12 cellular contexts compared by ENCODE assay signal in the genomic region with DNA sequence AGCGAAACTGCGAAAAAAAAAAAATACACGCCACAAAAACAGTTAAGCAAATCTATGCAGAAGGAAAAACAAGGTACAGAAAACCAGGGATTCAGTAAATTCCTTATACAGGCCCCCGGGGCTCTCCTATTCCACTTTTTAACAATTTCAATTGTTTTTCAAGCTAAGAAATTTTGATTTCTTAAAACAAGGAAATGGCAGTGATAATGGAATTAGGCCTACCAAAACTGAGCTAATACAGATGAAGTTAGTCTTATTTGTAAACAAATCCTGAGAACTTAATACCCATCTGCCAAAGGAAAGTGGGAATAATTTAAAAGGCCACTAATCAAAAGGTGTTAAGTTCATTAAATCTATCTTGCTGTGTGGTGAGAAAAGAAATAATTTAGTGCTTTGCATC. TPM values are rescaled to one million over a fixed set of nuclear protein-coding genes. Genes with fewer than 3 reads are reported as not detected.
"Had no signal": no experiment of that assay in that cellular context is flagged by ENCODE, and none has a peak within 500 bp of the region (broad histone marks: within the 10 kb centered on the region; RNA-seq: fewer than 3 reads in every experiment).

No MANE protein-coding gene starts in this region.

- H3K27ac ChIP-seq: GM23248 had no signal

- FAIRE-seq: H1, H54 had no signal

- H3K4me1 ChIP-seq: HAP-1 had no signal

- H3K4me2 ChIP-seq: GM23338 had no signal

- H3K4me3 ChIP-seq: GM23248, GM23338, HAP-1 had no signal

- H3K9me3 ChIP-seq: HAP-1 had no signal

- ATAC-seq: GM23338, HCT116 had no signal

- H3K9ac ChIP-seq: GM23248 had no signal

- H3K36me3 ChIP-seq: HAP-1 had no signal

- H2AFZ ChIP-seq: GM23248, GM23338 had no signal

- DNase-seq: GM23248, GOT3, H7, H9, HCEC 1CT, HFFc6 had no signal

RNA-seq across cellular contexts. Expression of gene XIST, which starts 20.2 kb away (rescaled TPM):
- total RNA-seq: GM23248, H4, H7, HFFc6 had no signal
- polyA plus RNA-seq: GM23248 had no signal
